8 cellular contexts compared by ENCODE assay signal in genomic region chr22:38753894-38754246, GRCh38. TPM values are rescaled to one million over a fixed set of nuclear protein-coding genes. Genes with fewer than 3 reads are reported as not detected.
DNase-seq lines count a peak whose midpoint lies in the region; ATAC-seq and TF ChIP-seq lines count a peak whose summit lies in the region.

No MANE protein-coding gene starts in this region.

- TF ChIP-seq CTCF in AG04450 (IDR thresholded peaks at IDR 0.05; ENCODE audit: low read depth, low read length) (no peak), natural killer cell (IDR thresholded peaks at IDR 0.05) (no peak)

- H3K9me3 ChIP-seq in AG04450 (ENCODE audit: control insufficient read depth, insufficient read depth, low read length): no peaks in the 10 kb centered on the region; the same call in 1 of the 2 replicates

- ATAC-seq in natural killer cell: no peak

- POLR2A ChIA-PET in AG04450 (lab: Yijun Ruan, JAX): no interaction called here

- H3K27me3 Mint-ChIP-seq in IgD-negative memory B cell (no peaks in the 10 kb centered on the region), natural killer cell (ENCODE audit: low read depth in 2 of 2) (no peaks in the 10 kb centered on the region)

- H3K36me3 Mint-ChIP-seq in IgD-negative memory B cell: peaks cover 10% of the 10 kb centered on the region
- peaks cover 7% of the 10 kb centered on the region for H3K36me3 Mint-ChIP-seq in natural killer cell

- no peaks in the 10 kb centered on the region for H3K27me3 ChIP-seq in AG04450 (ENCODE audit: control insufficient read depth, insufficient read depth, low read length)

- DNase-seq in AG04450 (ENCODE audit: low read depth, low spot score): no peak
- no peak for DNase-seq in caudate nucleus (lab: John Stamatoyannopoulos, UW)
- DNase-seq in natural killer cell: no peak
- no peak for DNase-seq in NCI-H82 (lab: John Stamatoyannopoulos, UW)
- no peak for DNase-seq in SHP77 (lab: John Stamatoyannopoulos, UW)
- no peak for DNase-seq in NCI-H1694 (lab: John Stamatoyannopoulos, UW)
- no peak for DNase-seq in HK-2 (ENCODE audit: unreplicated experiment)

- H3K4me1 Mint-ChIP-seq in IgD-negative memory B cell (peaks cover 44 to 49% (median 47%) of the 10 kb centered on the region in 3 donors), natural killer cell (peaks cover 65 to 86% of the 10 kb centered on the region in 2 donors)

- H3K4me3 ChIP-seq in AG04450 (ENCODE audit: low read depth, low read length): peak overlapping the region; percentile 71

- H3K4me3 Mint-ChIP-seq in IgD-negative memory B cell (peak overlapping the region; percentile 95 to 99 (median 98)), natural killer cell (peak overlapping the region; percentile 99)

- CTCF ChIA-PET in AG04450 (lab: Charles Lee): interaction anchor here (3.1 kb wide), 1 partner anchor 15 kb away, joined by 12 read pairs; no protein-coding TSS in a partner anchor

- H3K9me3 Mint-ChIP-seq in IgD-negative memory B cell: no peaks in the 10 kb centered on the region
- no peaks in the 10 kb centered on the region for H3K9me3 Mint-ChIP-seq in natural killer cell

- H3K27ac Mint-ChIP-seq in IgD-negative memory B cell (peak overlapping the region; percentile 76 to 96 (median 89)), natural killer cell (peak overlapping the region; percentile 88 to 98)

- peak overlapping the region; percentile 11 for H3K27ac ChIP-seq in AG04450 (ENCODE audit: low read depth, low read length)
- H3K27ac ChIP-seq in caudate nucleus (ENCODE audit: low read depth, low read length): peak overlapping the region; percentile 98

- intact Hi-C loops in natural killer cell (cut with micrococcal nuclease): loop anchor here (10.0 kb wide), 1 partner anchor 249 kb away; the partner anchor contains the start of gene DDX17

RNA-seq across cellular contexts. Expression of gene SUN2, which starts 1.9 kb away (rescaled TPM):
- polyA plus RNA-seq in AG04450 (2011; rRNA removed): 24.5 and 33.2 TPM in 2 replicates
- polyA minus RNA-seq in AG04450 (2011; rRNA and poly(A)+ RNA removed): 32.9 and 43.8 TPM in 2 replicates
- polyA plus RNA-seq in IgD-negative memory B cell: 206 TPM
- 1,000 to 10,000 TPM in 1 of 3 donors, 100 to 1,000 TPM in 2; 882 to 1,056 (median 886) TPM for total RNA-seq in natural killer cell

RNA-seq across cellular contexts. Expression of gene DNAL4, which starts 40.1 kb away (rescaled TPM):
- polyA plus RNA-seq in AG04450 (2011; rRNA removed) (12.6 and 15.5 TPM in 2 replicates), IgD-negative memory B cell (9.0 TPM)
- 8.6 and 8.7 TPM in 2 replicates for polyA minus RNA-seq in AG04450 (2011; rRNA and poly(A)+ RNA removed)
- 1 to 10 TPM; 5.4 to 9.8 (median 6.2) TPM for total RNA-seq in natural killer cell

RNA-seq across cellular contexts. Expression of gene GTPBP1, which starts 48.1 kb away (rescaled TPM):
- polyA plus RNA-seq in AG04450 (2011; rRNA removed) (26.7 and 29.3 TPM in 2 replicates), IgD-negative memory B cell (46.7 TPM)
- 45.0 and 50.8 TPM in 2 replicates for polyA minus RNA-seq in AG04450 (2011; rRNA and poly(A)+ RNA removed)
- total RNA-seq in natural killer cell: 100 to 1,000 TPM; 236 to 259 (median 249) TPM

RNA-seq across cellular contexts. Expression of gene JOSD1, which starts 53.1 kb away (rescaled TPM):
- polyA plus RNA-seq in AG04450 (2011; rRNA removed) (29.6 and 31.8 TPM in 2 replicates), IgD-negative memory B cell (5.4 TPM)
- 31.5 and 35.0 TPM in 2 replicates for polyA minus RNA-seq in AG04450 (2011; rRNA and poly(A)+ RNA removed)
- total RNA-seq in natural killer cell: 100 to 1,000 TPM; 123 to 165 (median 128) TPM
